Comparison of ENCODE assay signal across 17 cellular contexts in genomic region chr6:81906709-81907204, GRCh38.
A peak's percentile ranks its signal among the peaks of the same experiment; 100 is the strongest.
DNase-seq lines count a peak whose midpoint lies in the region; ATAC-seq and TF ChIP-seq lines count a peak whose summit lies in the region.
"Had no signal": no experiment of that assay in that cellular context is flagged by ENCODE, and none has a peak within 500 bp of the region (broad histone marks: within the 10 kb centered on the region; RNA-seq: fewer than 3 reads in every experiment).

No MANE protein-coding gene starts in this region.

- no peaks in the 10 kb centered on the region for H4K20me1 ChIP-seq in osteoblast (ENCODE audit: insufficient read depth, low read length)

- no peaks in the 10 kb centered on the region for H3K27me3 ChIP-seq in osteoblast (ENCODE audit: insufficient read depth, low read length)
- H3K27me3 ChIP-seq: brain microvascular endothelial cell, transverse colon had no signal

- no peaks in the 10 kb centered on the region for H3K9me3 ChIP-seq in osteoblast (ENCODE audit: low read depth, low read length)

- H3K4me1 ChIP-seq in osteoblast (ENCODE audit: insufficient read depth, low read length), result no peaks in the 10 kb centered on the region

- DNase-seq in osteoblast (ENCODE audit: insufficient read length, low spot score, missing footprints) (peak; percentile 36), NCI-H187 (lab: John Stamatoyannopoulos, UW) (no peak), inferior parietal cortex (ENCODE audit: extremely low spot score) (no peak), nephron progenitor cell (no peak)
- DNase-seq: activated CD4-positive, alpha-beta T cell treated with anti-CD3 and anti-CD28 coated beads for 48 hours; activated effector memory CD4-positive, alpha-beta T cell treated with anti-CD3 and anti-CD28 coated beads, Interleukin-2, amount 50 U/mL, for 16 hours; brain microvascular endothelial cell; endodermal cell; hippocampal formation; NCI-H2171 treated with DMSO at 0.1 percent for 48 hours; occipital lobe; PC-3; T-helper 1 cell; transverse colon had no signal

- H3K4me1 Mint-ChIP-seq in nephron progenitor cell, result no peaks in the 10 kb centered on the region

- no peak overlapping the region for H3K27ac ChIP-seq in osteoblast (ENCODE audit: low read depth, low read length)
- H3K27ac ChIP-seq: brain microvascular endothelial cell, transverse colon had no signal

- H3K9me3 Mint-ChIP-seq in nephron progenitor cell, result peaks cover 15% of the 10 kb centered on the region

- ATAC-seq in GM19351 (IDR thresholded peaks at IDR 0.05; ENCODE audit: unreplicated experiment) (peak; percentile 72), HG02610 (IDR thresholded peaks at IDR 0.05; ENCODE audit: unreplicated experiment) (peak; percentile 77), HG03575 (IDR thresholded peaks at IDR 0.05; ENCODE audit: extremely low read depth, insufficient number of reproducible peaks, low FRiP score, unreplicated experiment) (peak; percentile 51)
- ATAC-seq: PC-3 had no signal

- H3K27ac Mint-ChIP-seq in nephron progenitor cell, result no peak overlapping the region
- H3K27ac Mint-ChIP-seq: endodermal cell had no signal

- no peak overlapping the region for H3K4me2 ChIP-seq in osteoblast (ENCODE audit: insufficient read depth, low read length)

- no peaks in the 10 kb centered on the region for H3K36me3 ChIP-seq in osteoblast (ENCODE audit: insufficient read depth, low read length)
- H3K36me3 ChIP-seq: brain microvascular endothelial cell, transverse colon had no signal

- no peak for TF ChIP-seq CTCF in osteoblast (IDR thresholded peaks at IDR 0.05; ENCODE audit: extremely low read depth, low read depth, low read length)
- TF ChIP-seq CTCF in nephron progenitor cell (IDR thresholded peaks at IDR 0.05), result no peak

- H3K4me3 Mint-ChIP-seq in nephron progenitor cell, result no peak overlapping the region
- H3K4me3 Mint-ChIP-seq: endodermal cell had no signal

- H3K4me3 ChIP-seq in osteoblast (ENCODE audit: insufficient read depth, low read length), result no peak overlapping the region
- H3K4me3 ChIP-seq: transverse colon had no signal

- H3K27me3 Mint-ChIP-seq in nephron progenitor cell (ENCODE audit: low read depth, poor library complexity), result no peaks in the 10 kb centered on the region

- no peaks in the 10 kb centered on the region for H3K79me2 ChIP-seq in osteoblast (ENCODE audit: insufficient read depth, low read length)

- no peaks in the 10 kb centered on the region for H3K36me3 Mint-ChIP-seq in nephron progenitor cell (ENCODE audit: low read depth)

- H2AFZ ChIP-seq in osteoblast (ENCODE audit: low read length), result no peak overlapping the region
